ENCODE assay signal across 1 cellular context in genomic region chr3:137171834-137172603, GRCh38.
TF ChIP-seq lines count a peak whose summit lies in the region.

No MANE protein-coding gene starts in this region.

TF ChIP-seq in HCT116, 20 proteins besides CTCF, POLR2A, EP300 and RAD21 (continued from another document):
- TF ChIP-seq, protein P1, sequence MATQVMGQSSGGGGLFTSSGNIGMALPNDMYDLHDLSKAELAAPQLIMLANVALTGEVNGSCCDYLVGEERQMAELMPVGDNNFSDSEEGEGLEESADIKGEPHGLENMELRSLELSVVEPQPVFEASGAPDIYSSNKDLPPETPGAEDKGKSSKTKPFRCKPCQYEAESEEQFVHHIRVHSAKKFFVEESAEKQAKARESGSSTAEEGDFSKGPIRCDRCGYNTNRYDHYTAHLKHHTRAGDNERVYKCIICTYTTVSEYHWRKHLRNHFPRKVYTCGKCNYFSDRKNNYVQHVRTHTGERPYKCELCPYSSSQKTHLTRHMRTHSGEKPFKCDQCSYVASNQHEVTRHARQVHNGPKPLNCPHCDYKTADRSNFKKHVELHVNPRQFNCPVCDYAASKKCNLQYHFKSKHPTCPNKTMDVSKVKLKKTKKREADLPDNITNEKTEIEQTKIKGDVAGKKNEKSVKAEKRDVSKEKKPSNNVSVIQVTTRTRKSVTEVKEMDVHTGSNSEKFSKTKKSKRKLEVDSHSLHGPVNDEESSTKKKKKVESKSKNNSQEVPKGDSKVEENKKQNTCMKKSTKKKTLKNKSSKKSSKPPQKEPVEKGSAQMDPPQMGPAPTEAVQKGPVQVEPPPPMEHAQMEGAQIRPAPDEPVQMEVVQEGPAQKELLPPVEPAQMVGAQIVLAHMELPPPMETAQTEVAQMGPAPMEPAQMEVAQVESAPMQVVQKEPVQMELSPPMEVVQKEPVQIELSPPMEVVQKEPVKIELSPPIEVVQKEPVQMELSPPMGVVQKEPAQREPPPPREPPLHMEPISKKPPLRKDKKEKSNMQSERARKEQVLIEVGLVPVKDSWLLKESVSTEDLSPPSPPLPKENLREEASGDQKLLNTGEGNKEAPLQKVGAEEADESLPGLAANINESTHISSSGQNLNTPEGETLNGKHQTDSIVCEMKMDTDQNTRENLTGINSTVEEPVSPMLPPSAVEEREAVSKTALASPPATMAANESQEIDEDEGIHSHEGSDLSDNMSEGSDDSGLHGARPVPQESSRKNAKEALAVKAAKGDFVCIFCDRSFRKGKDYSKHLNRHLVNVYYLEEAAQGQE (IDR thresholded peaks at IDR 0.05; ENCODE audit: low read depth) = no peak
- TF ChIP-seq CEBPB (IDR thresholded peaks at IDR 0.05; ENCODE audit: low read depth) = no peak
